ENCODE assay signal across 9 cellular contexts in the genomic region with DNA sequence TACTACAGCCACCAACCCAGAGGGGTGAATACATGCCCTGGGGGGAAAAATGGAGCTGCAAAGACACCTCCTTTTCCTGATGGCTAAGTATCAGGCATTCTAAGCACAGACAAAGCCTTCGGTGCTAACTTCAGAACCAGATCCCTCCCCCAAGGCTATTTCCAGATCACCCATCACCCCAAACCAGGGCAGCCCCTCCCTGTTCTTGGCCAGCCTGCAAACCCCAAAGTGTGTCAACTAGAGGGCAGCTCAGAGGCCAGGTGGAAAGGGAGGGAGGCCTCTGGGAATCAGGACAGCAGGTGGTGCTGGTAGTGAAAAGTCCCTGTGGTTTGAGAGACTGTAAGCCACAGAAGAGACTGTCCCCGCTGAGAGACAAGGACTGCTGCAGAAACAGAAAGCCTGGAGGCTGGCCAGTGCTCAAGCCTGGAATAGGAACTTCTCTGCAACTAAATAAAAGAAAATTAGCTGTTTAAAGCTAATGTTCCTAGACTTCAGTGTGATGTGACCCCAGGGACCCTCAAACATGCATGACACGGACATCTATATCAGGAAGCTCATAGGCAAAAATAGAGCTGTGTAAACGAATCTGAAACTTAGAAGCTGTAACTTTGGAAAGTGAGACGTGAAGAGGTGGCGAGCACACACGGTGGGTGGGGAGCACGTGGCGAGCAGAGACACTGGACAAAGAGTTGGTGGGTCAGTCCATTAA. TPM values are rescaled to one million over a fixed set of nuclear protein-coding genes. Genes with fewer than 3 reads are reported as not detected.
DNase-seq lines count a peak whose midpoint lies in the region; ATAC-seq and TF ChIP-seq lines count a peak whose summit lies in the region.
"Had no signal": no experiment of that assay in that cellular context is flagged by ENCODE, and none has a peak within 500 bp of the region (broad histone marks: within the 10 kb centered on the region; RNA-seq: fewer than 3 reads in every experiment).

No MANE protein-coding gene starts in this region.

- DNase-seq in NCI-H1417 (lab: John Stamatoyannopoulos, UW), result peak; percentile 29 to 67 (median 34)
- DNase-seq in NCI-H1417 treated with DMSO at 0.1 percent for 48 hours (lab: John Stamatoyannopoulos, UW), result no peak
- DNase-seq in T-helper 17 cell, result no peak
- peak in 1 of 3 donors; percentile 10 for DNase-seq in immature natural killer cell
- DNase-seq in ascending aorta (ENCODE audit: low spot score in 2 of 2), result no peak
- DNase-seq in NOMO-1 treated with DMSO at 0.1 percent for 48 hours (lab: John Stamatoyannopoulos, UW; ENCODE audit: unreplicated experiment), result no peak

- peak; percentile 37 for TF ChIP-seq RAD21 in Ishikawa (IDR thresholded peaks at IDR 0.05; ENCODE audit: low read depth)

- TF ChIP-seq EP300 in Ishikawa (IDR thresholded peaks at IDR 0.05; ENCODE audit: borderline replicate concordance), result no peak

- no peaks in the 10 kb centered on the region for H3K27me3 ChIP-seq in ascending aorta

- peaks cover 8% of the 10 kb centered on the region for H3K4me1 Mint-ChIP-seq in T-helper 17 cell
- H3K4me1 Mint-ChIP-seq in immature natural killer cell, result peaks cover 14% of the 10 kb centered on the region in 2 donors
- H3K4me1 Mint-ChIP-seq: activated naive CD4-positive, alpha-beta T cell treated with anti-CD3 and anti-CD28 coated beads, Interleukin-2, amount 50 U/mL, for 24 hours had no signal

- ATAC-seq in GM21723 (IDR thresholded peaks at IDR 0.05; ENCODE audit: unreplicated experiment), result peak; percentile 75
- ATAC-seq in T-helper 17 cell, result peak; percentile 55

- H3K36me3 Mint-ChIP-seq in T-helper 17 cell (ENCODE audit: low read depth), result no peaks in the 10 kb centered on the region
- peaks cover 3 to 19% (median 6%) of the 10 kb centered on the region in 3 donors for H3K36me3 Mint-ChIP-seq in immature natural killer cell

- peak overlapping the region; percentile 31 for H3K4me3 Mint-ChIP-seq in T-helper 17 cell
- peak overlapping the region in 4 of 5 donors; percentile 2 to 68 (median 62) for H3K4me3 Mint-ChIP-seq in immature natural killer cell
- H3K4me3 Mint-ChIP-seq: activated naive CD4-positive, alpha-beta T cell treated with anti-CD3 and anti-CD28 coated beads, Interleukin-2, amount 50 U/mL, for 24 hours had no signal

- H3K4me3 ChIP-seq in ascending aorta, result no peak overlapping the region

- intact Hi-C loops in ascending aorta (cut with DNase I), result no loop called here

- H3K27ac ChIP-seq in ascending aorta, result no peak overlapping the region

- H3K9me3 ChIP-seq in T-helper 17 cell (ENCODE audit: control insufficient read depth, low read length, poor library complexity, severe bottlenecking) (no peaks in the 10 kb centered on the region), ascending aorta (no peaks in the 10 kb centered on the region)

- H3K27me3 Mint-ChIP-seq in T-helper 17 cell (no peaks in the 10 kb centered on the region), immature natural killer cell (ENCODE audit: low read depth in 3 of 3) (peaks cover 0 to 3% (median 2%) of the 10 kb centered on the region in 3 donors)
- H3K27me3 Mint-ChIP-seq: activated naive CD4-positive, alpha-beta T cell treated with anti-CD3 and anti-CD28 coated beads, Interleukin-2, amount 50 U/mL, for 24 hours had no signal

- no peak overlapping the region for H3K27ac Mint-ChIP-seq in T-helper 17 cell
- peak overlapping the region in 4 of 6 donors; percentile 17 to 58 (median 32) for H3K27ac Mint-ChIP-seq in immature natural killer cell
- H3K27ac Mint-ChIP-seq: activated naive CD4-positive, alpha-beta T cell treated with anti-CD3 and anti-CD28 coated beads, Interleukin-2, amount 50 U/mL, for 24 hours had no signal

- H3K36me3 ChIP-seq in ascending aorta, result peaks cover 20 to 25% of the 10 kb centered on the region in 2 donors

- peaks cover 0 to 11% of the 10 kb centered on the region in 2 donors for H3K4me1 ChIP-seq in ascending aorta

- TF ChIP-seq CTCF in ascending aorta (IDR thresholded peaks at IDR 0.05), result no peak

- no peaks in the 10 kb centered on the region for H3K9me3 Mint-ChIP-seq in immature natural killer cell
- H3K9me3 Mint-ChIP-seq: activated naive CD4-positive, alpha-beta T cell treated with anti-CD3 and anti-CD28 coated beads, Interleukin-2, amount 50 U/mL, for 24 hours had no signal

TF ChIP-seq in Ishikawa, 13 proteins besides CTCF, POLR2A, EP300 and RAD21:
- TF ChIP-seq, protein P1, sequence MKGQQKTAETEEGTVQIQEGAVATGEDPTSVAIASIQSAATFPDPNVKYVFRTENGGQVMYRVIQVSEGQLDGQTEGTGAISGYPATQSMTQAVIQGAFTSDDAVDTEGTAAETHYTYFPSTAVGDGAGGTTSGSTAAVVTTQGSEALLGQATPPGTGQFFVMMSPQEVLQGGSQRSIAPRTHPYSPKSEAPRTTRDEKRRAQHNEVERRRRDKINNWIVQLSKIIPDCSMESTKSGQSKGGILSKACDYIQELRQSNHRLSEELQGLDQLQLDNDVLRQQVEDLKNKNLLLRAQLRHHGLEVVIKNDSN (IDR thresholded peaks at IDR 0.05), result no peak
- TF ChIP-seq NFIC (IDR thresholded peaks at IDR 0.05) (no peak), CEBPB (IDR thresholded peaks at IDR 0.05) (no peak)

RNA-seq across cellular contexts. Expression of a gene that starts 9.1 kb away (rescaled TPM):
- 1 to 10 TPM; 6.1 to 9.8 TPM for total RNA-seq in T-helper 17 cell
- polyA plus RNA-seq in immature natural killer cell, result 10 to 100 TPM in 2 of 3 donors, 1 to 10 TPM in 1; 6.0 to 16.9 (median 10.9) TPM
- total RNA-seq in ascending aorta, result 10.5 TPM

RNA-seq across cellular contexts. Expression of a gene that starts 9.4 kb away (rescaled TPM):
- total RNA-seq in T-helper 17 cell (10 to 100 TPM; 43.5 to 57.9 TPM), ascending aorta (51.3 TPM)
- polyA plus RNA-seq in immature natural killer cell, result 100 to 1,000 TPM; 132 to 168 (median 133) TPM

RNA-seq across cellular contexts. Expression of a gene that starts 40.5 kb away (rescaled TPM):
- total RNA-seq in T-helper 17 cell, result 10 to 100 TPM in 1 of 2 donors, 1 to 10 TPM in 1; 8.9 to 11.3 TPM
- 1 to 10 TPM; 1.3 to 4.0 (median 3.4) TPM for polyA plus RNA-seq in immature natural killer cell
- total RNA-seq in ascending aorta, result 73.1 TPM

RNA-seq across cellular contexts. Expression of a gene that starts 41.1 kb away (rescaled TPM):
- total RNA-seq in T-helper 17 cell, result 1 to 10 TPM; 2.4 to 2.6 TPM
- 1 to 10 TPM in 2 of 3 donors, under 1 TPM in 1; 0.91 to 3.0 (median 1.5) TPM for polyA plus RNA-seq in immature natural killer cell
- 2.9 TPM for total RNA-seq in ascending aorta

RNA-seq across cellular contexts. Expression of a gene that starts 51.7 kb away (rescaled TPM):
- total RNA-seq in T-helper 17 cell, result 10 to 100 TPM; 33.1 to 36.1 TPM
- 10 to 100 TPM; 25.0 to 41.0 (median 30.5) TPM for polyA plus RNA-seq in immature natural killer cell
- total RNA-seq in ascending aorta, result 15.8 TPM

Comparison
In these comparisons a context has a peak if more than half of its experiments do, and no peak if none do; other contexts are left out.
1. DNase-seq: peak in NCI-H1417 (3 of 3); none in NCI-H1417 treated with DMSO at 0.1 percent for 48 hours (single experiment), T-helper 17 cell (0 of 3), ascending aorta (0 of 2) and NOMO-1 treated with DMSO at 0.1 percent for 48 hours (single experiment).